ENCODE assay signal across 8 cellular contexts in the genomic region with DNA sequence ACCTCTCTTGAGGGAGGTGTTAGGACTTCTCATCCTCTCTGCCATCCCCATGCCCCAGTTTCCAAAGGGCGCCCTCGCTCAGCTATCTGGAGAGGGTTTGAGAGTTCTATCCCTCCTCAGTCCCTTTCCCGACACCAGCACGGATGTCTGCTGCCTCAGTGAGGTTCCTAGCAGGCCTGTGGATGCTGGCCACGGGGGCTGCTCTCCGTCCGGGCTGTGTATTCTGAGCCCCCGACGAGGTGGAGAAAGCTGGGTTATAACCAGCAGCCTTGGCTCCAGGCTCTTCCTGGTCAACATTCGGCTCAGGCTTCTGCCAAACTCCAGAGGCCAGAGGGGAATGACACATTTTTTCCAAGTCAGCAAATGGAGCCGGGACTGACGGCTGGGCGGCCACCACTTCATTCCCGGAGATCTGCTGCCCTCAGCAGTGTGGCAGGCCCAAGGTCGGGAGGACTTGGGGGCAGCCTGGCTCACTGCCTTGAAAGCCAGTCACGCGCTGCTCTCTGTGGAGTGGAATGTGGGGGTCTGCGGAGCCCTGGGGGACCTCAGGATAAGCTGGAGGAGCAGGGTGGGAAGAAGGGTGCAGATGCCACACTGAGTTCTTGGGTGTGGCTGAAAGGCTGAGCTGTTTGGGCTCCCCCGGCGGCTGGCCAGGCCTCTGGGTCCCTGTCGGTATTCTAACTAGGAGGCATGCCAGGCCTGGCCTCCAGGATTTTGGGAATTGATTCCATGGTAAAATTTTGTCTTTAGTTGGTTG. TPM values are rescaled to one million over a fixed set of nuclear protein-coding genes. Genes with fewer than 3 reads are reported as not detected.
A peak's percentile ranks its signal among the peaks of the same experiment; 100 is the strongest.
DNase-seq lines count a peak whose midpoint lies in the region; ATAC-seq, FAIRE-seq and TF ChIP-seq lines count a peak whose summit lies in the region.

No MANE protein-coding gene starts in this region.

- H3K4me1 ChIP-seq in gastrocnemius medialis = peaks cover 56 to 60% of the 10 kb centered on the region in 2 donors

- H3K27ac ChIP-seq in gastrocnemius medialis = peak overlapping the region; percentile 95 to 100 (median 98)

- in situ Hi-C loops in gastrocnemius medialis (cut with MboI; ENCODE audit: low sequenced_read_pairs in 4 of 4) = loop anchor here (5.0 to 25.0 kb wide), 7 partner anchors 349 to 656 kb away; no protein-coding TSS in a partner anchor

- peak overlapping the region; percentile 97 for H3K27ac Mint-ChIP-seq in activated T-helper 2 cell treated with anti-CD3 and anti-CD28 coated beads, Interferon-gamma antibody, Interleukin-2, Interleukin-4, amounts not matched to agents 10 μg/mL and 5 μg/mL and 100 μg/mL, durations not matched to agents 14 hours and 24 hours and 36 hours

- peak; percentile 2 for ATAC-seq in GM18867 (IDR thresholded peaks at IDR 0.05; ENCODE audit: unreplicated experiment)
- ATAC-seq in left ventricle myocardium superior = peak; percentile 10
- peak; percentile 10 to 13 for ATAC-seq in gastrocnemius medialis
- ATAC-seq in HG02571 (IDR thresholded peaks at IDR 0.05; ENCODE audit: unreplicated experiment) = no peak
- ATAC-seq in GM18870 (IDR thresholded peaks at IDR 0.05; ENCODE audit: unreplicated experiment) = no peak

- TF ChIP-seq CTCF in gastrocnemius medialis (IDR thresholded peaks at IDR 0.05 in 4 of 5, conservative IDR thresholded peaks at IDR 0.05 in 1 of 5) = no peak

- peaks cover 0 to 29% of the 10 kb centered on the region in 2 donors for H3K36me3 ChIP-seq in gastrocnemius medialis

- no peak for DNase-seq in activated T-helper 2 cell treated with anti-CD3 and anti-CD28 coated beads, Interferon-gamma antibody, Interleukin-2, Interleukin-4, amounts not matched to agents 10 μg/mL and 5 μg/mL and 100 μg/mL, durations not matched to agents 14 hours and 24 hours and 36 hours (ENCODE audit: low spot score)
- peak; percentile 71 for DNase-seq in left ventricle myocardium superior
- DNase-seq in gastrocnemius medialis = peak in 1 of 2 donors; percentile 50
- DNase-seq in NCI-H187 treated with DMSO at 0.1 percent for 48 hours (lab: John Stamatoyannopoulos, UW) = no peak
- DNase-seq in GM19239 (ENCODE audit: insufficient read length, low spot score) = no peak

- no peak overlapping the region for H3K4me3 Mint-ChIP-seq in activated T-helper 2 cell treated with anti-CD3 and anti-CD28 coated beads, Interferon-gamma antibody, Interleukin-2, Interleukin-4, amounts not matched to agents 10 μg/mL and 5 μg/mL and 100 μg/mL, durations not matched to agents 14 hours and 24 hours and 36 hours (ENCODE audit: low read depth)

- H3K27me3 Mint-ChIP-seq in activated T-helper 2 cell treated with anti-CD3 and anti-CD28 coated beads, Interferon-gamma antibody, Interleukin-2, Interleukin-4, amounts not matched to agents 10 μg/mL and 5 μg/mL and 100 μg/mL, durations not matched to agents 14 hours and 24 hours and 36 hours (ENCODE audit: low read depth) = no peaks in the 10 kb centered on the region

- peaks cover 34% of the 10 kb centered on the region for H3K4me1 Mint-ChIP-seq in activated T-helper 2 cell treated with anti-CD3 and anti-CD28 coated beads, Interferon-gamma antibody, Interleukin-2, Interleukin-4, amounts not matched to agents 10 μg/mL and 5 μg/mL and 100 μg/mL, durations not matched to agents 14 hours and 24 hours and 36 hours (ENCODE audit: low read depth)

- no peaks in the 10 kb centered on the region for H3K9me3 ChIP-seq in gastrocnemius medialis

- no peaks in the 10 kb centered on the region for H3K9me3 Mint-ChIP-seq in activated T-helper 2 cell treated with anti-CD3 and anti-CD28 coated beads, Interferon-gamma antibody, Interleukin-2, Interleukin-4, amounts not matched to agents 10 μg/mL and 5 μg/mL and 100 μg/mL, durations not matched to agents 14 hours and 24 hours and 36 hours

- no peaks in the 10 kb centered on the region for H3K27me3 ChIP-seq in gastrocnemius medialis

- intact Hi-C loops in activated T-helper 2 cell treated with anti-CD3 and anti-CD28 coated beads, Interferon-gamma antibody, Interleukin-2, Interleukin-4, amounts not matched to agents 10 μg/mL and 5 μg/mL and 100 μg/mL, durations not matched to agents 14 hours and 24 hours and 36 hours (cut with micrococcal nuclease) = loop anchor here (1.0 to 10.0 kb wide), 3 partner anchors 38 to 646 kb away; no protein-coding TSS in a partner anchor
- intact Hi-C loops in left ventricle myocardium superior (cut with micrococcal nuclease) = loop anchor here (2.0 kb wide), 1 partner anchor 472 kb away; no protein-coding TSS in a partner anchor
- intact Hi-C loops in gastrocnemius medialis (cut with DNase I; ENCODE audit: low total_unique reads) = loop anchor here (1.0 to 5.0 kb wide), 3 partner anchors 116 to 644 kb away; no protein-coding TSS in a partner anchor

- peaks cover 27% of the 10 kb centered on the region for H3K36me3 Mint-ChIP-seq in activated T-helper 2 cell treated with anti-CD3 and anti-CD28 coated beads, Interferon-gamma antibody, Interleukin-2, Interleukin-4, amounts not matched to agents 10 μg/mL and 5 μg/mL and 100 μg/mL, durations not matched to agents 14 hours and 24 hours and 36 hours (ENCODE audit: low read depth)

- FAIRE-seq in GM19239 (lab: Jason Lieb, UNC) = no peak

- H3K4me3 ChIP-seq in gastrocnemius medialis = peak overlapping the region in 2 of 4 donors; percentile 53 to 58

- peak in 1 of 2 donors; percentile 14 for TF ChIP-seq POLR2A in gastrocnemius medialis (IDR thresholded peaks at IDR 0.05)

RNA-seq across cellular contexts. Expression of gene PTPA, which starts 27.4 kb away (rescaled TPM):
- total RNA-seq in activated T-helper 2 cell treated with anti-CD3 and anti-CD28 coated beads, Interferon-gamma antibody, Interleukin-2, Interleukin-4, amounts not matched to agents 10 μg/mL and 5 μg/mL and 100 μg/mL, durations not matched to agents 14 hours and 24 hours and 36 hours = 106 and 112 TPM in 2 replicates
- total RNA-seq in left ventricle myocardium superior (186 TPM), gastrocnemius medialis (10 to 100 TPM; 37.6 to 71.6 (median 53.5) TPM)

RNA-seq across cellular contexts. Expression of gene CRAT, which starts 28.1 kb away (rescaled TPM):
- total RNA-seq in activated T-helper 2 cell treated with anti-CD3 and anti-CD28 coated beads, Interferon-gamma antibody, Interleukin-2, Interleukin-4, amounts not matched to agents 10 μg/mL and 5 μg/mL and 100 μg/mL, durations not matched to agents 14 hours and 24 hours and 36 hours = 13.6 and 14.3 TPM in 2 replicates
- total RNA-seq in left ventricle myocardium superior (94.6 TPM), gastrocnemius medialis (100 to 1,000 TPM; 137 to 167 (median 144) TPM)

RNA-seq across cellular contexts. Expression of gene IER5L, which starts 39.4 kb away (rescaled TPM):
- total RNA-seq in activated T-helper 2 cell treated with anti-CD3 and anti-CD28 coated beads, Interferon-gamma antibody, Interleukin-2, Interleukin-4, amounts not matched to agents 10 μg/mL and 5 μg/mL and 100 μg/mL, durations not matched to agents 14 hours and 24 hours and 36 hours = 8.6 and 9.3 TPM in 2 replicates
- total RNA-seq in left ventricle myocardium superior (3.5 TPM), gastrocnemius medialis (1 to 10 TPM in 3 of 4 donors, under 1 TPM in 1; 0.92 to 3.4 (median 2.9) TPM)

RNA-seq across cellular contexts. Expression of gene DOLPP1, which starts 57.7 kb away (rescaled TPM):
- total RNA-seq in activated T-helper 2 cell treated with anti-CD3 and anti-CD28 coated beads, Interferon-gamma antibody, Interleukin-2, Interleukin-4, amounts not matched to agents 10 μg/mL and 5 μg/mL and 100 μg/mL, durations not matched to agents 14 hours and 24 hours and 36 hours = 20.2 and 22.9 TPM in 2 replicates
- 5.2 TPM for total RNA-seq in left ventricle myocardium superior
- total RNA-seq in gastrocnemius medialis = 1 to 10 TPM; 1.6 to 4.7 (median 2.8) TPM

Comparison
In these comparisons a context has a peak if more than half of its experiments do, and no peak if none do; other contexts are left out.
1. ATAC-seq: peak in GM18867 (single experiment), left ventricle myocardium superior (single experiment) and gastrocnemius medialis (2 of 2); none in HG02571 (single experiment) and GM18870 (single experiment).